ENCODE assay signal across 13 cellular contexts in genomic region chr5:132408965-132409364, GRCh38. TPM values are rescaled to one million over a fixed set of nuclear protein-coding genes. Genes with fewer than 3 reads are reported as not detected.
DNase-seq lines count a peak whose midpoint lies in the region; ATAC-seq and TF ChIP-seq lines count a peak whose summit lies in the region.
"Had no signal": no experiment of that assay in that cellular context is flagged by ENCODE, and none has a peak within 500 bp of the region (broad histone marks: within the 10 kb centered on the region; RNA-seq: fewer than 3 reads in every experiment).

No MANE protein-coding gene starts in this region.

- H3K27me3 ChIP-seq in DND-41 (ENCODE audit: insufficient read depth, low read length, poor library complexity), result no peaks in the 10 kb centered on the region
- H3K27me3 ChIP-seq in Peyer's patch, result no peaks in the 10 kb centered on the region
- H3K27me3 ChIP-seq in esophagus squamous epithelium, result no peaks in the 10 kb centered on the region
- H3K27me3 ChIP-seq in gastrocnemius medialis, result no peaks in the 10 kb centered on the region
- H3K27me3 ChIP-seq: ovary had no signal

- TF ChIP-seq POLR2A in Peyer's patch (IDR thresholded peaks at IDR 0.05), result no peak
- TF ChIP-seq POLR2A in esophagus squamous epithelium (IDR thresholded peaks at IDR 0.05), result no peak
- TF ChIP-seq POLR2A in gastrocnemius medialis (IDR thresholded peaks at IDR 0.05), result no peak

- H3K9ac ChIP-seq in DND-41 (ENCODE audit: low read depth, low read length), result peak overlapping the region; percentile 98; the same call in 1 of the 2 replicates

- H3K9me3 ChIP-seq in DND-41 (ENCODE audit: insufficient read depth, low read length, severe bottlenecking), result no peaks in the 10 kb centered on the region
- no peaks in the 10 kb centered on the region for H3K9me3 ChIP-seq in Peyer's patch
- no peaks in the 10 kb centered on the region for H3K9me3 ChIP-seq in esophagus squamous epithelium
- H3K9me3 ChIP-seq in gastrocnemius medialis, result no peaks in the 10 kb centered on the region
- H3K9me3 ChIP-seq: ovary had no signal

- peak overlapping the region; percentile 99 for H3K27ac ChIP-seq in DND-41 (ENCODE audit: low read length)
- H3K27ac ChIP-seq in Peyer's patch, result peak overlapping the region; percentile 98 to 100 (median 98)
- H3K27ac ChIP-seq in esophagus squamous epithelium, result peak overlapping the region in 3 of 4 donors; percentile 98 to 100 (median 98)
- peak overlapping the region; percentile 87 to 99 (median 94) for H3K27ac ChIP-seq in gastrocnemius medialis

- H3K4me3 ChIP-seq in DND-41 (ENCODE audit: low read depth in 1 of 2, low read length in 2 of 2) (0 out of 4 replicates have a peak overlapping the region, but pooled peaks of 1 of the 2 experiments have one; percentile 83), Peyer's patch (no peak overlapping the region), esophagus squamous epithelium (no peak overlapping the region), gastrocnemius medialis (no peak overlapping the region)
- H3K4me3 ChIP-seq: ovary had no signal

- in situ Hi-C loops in gastrocnemius medialis (cut with MboI; ENCODE audit: low sequenced_read_pairs in 4 of 4), result no loop called here

- no peak overlapping the region for H2AFZ ChIP-seq in DND-41 (ENCODE audit: low read depth, low read length)

- H3K36me3 ChIP-seq in DND-41 (ENCODE audit: insufficient read depth, low read length) (peaks cover 6% of the 10 kb centered on the region; the same call in 1 of the 2 replicates), Peyer's patch (no peaks in the 10 kb centered on the region), esophagus squamous epithelium (no peaks in the 10 kb centered on the region), gastrocnemius medialis (no peaks in the 10 kb centered on the region)
- H3K36me3 ChIP-seq: ovary had no signal

- peaks cover 62% of the 10 kb centered on the region for H3K79me2 ChIP-seq in DND-41 (ENCODE audit: insufficient read depth, low read length)

- no peak for TF ChIP-seq CTCF in DND-41 (IDR thresholded peaks at IDR 0.05; ENCODE audit: borderline replicate concordance, extremely low read depth, low read length, poor library complexity, severe bottlenecking)
- TF ChIP-seq CTCF in Peyer's patch (IDR thresholded peaks at IDR 0.05), result no peak
- TF ChIP-seq CTCF in esophagus squamous epithelium (IDR thresholded peaks at IDR 0.05), result no peak
- no peak for TF ChIP-seq CTCF in gastrocnemius medialis (IDR thresholded peaks at IDR 0.05 in 4 of 5, conservative IDR thresholded peaks at IDR 0.05 in 1 of 5)

- peaks cover 34% of the 10 kb centered on the region for H3K4me1 ChIP-seq in DND-41 (ENCODE audit: insufficient read depth, low read length)
- H3K4me1 ChIP-seq in Peyer's patch, result peaks cover 0 to 30% (median 9%) of the 10 kb centered on the region in 4 donors
- peaks cover 16 to 62% (median 31%) of the 10 kb centered on the region in 3 donors for H3K4me1 ChIP-seq in esophagus squamous epithelium
- peaks cover 30 to 43% of the 10 kb centered on the region in 2 donors for H3K4me1 ChIP-seq in gastrocnemius medialis

- DNase-seq in DND-41, result no peak
- DNase-seq in Peyer's patch, result no peak
- DNase-seq in esophagus squamous epithelium (lab: John Stamatoyannopoulos, UW), result no peak
- no peak for DNase-seq in gastrocnemius medialis
- no peak for DNase-seq in effector CD4-positive, alpha-beta T cell
- no peak for DNase-seq in HuH-7 (ENCODE audit: low spot score)
- DNase-seq: DMS53, erythroblast, NCI-H1092, NCI-H524 treated with DMSO at 0.1 percent for 48 hours had no signal

- 59 to 80% methylated on average over 2 of the region's 2 CpGs for WGBS in esophagus squamous epithelium, 2 donors

- H4K20me1 ChIP-seq in DND-41 (ENCODE audit: insufficient read depth, low read length), result no peaks in the 10 kb centered on the region

- ATAC-seq in DND-41 (ENCODE audit: insufficient read depth, low read depth), result no peak
- ATAC-seq in gastrocnemius medialis, result no peak
- ATAC-seq in GM21390 (IDR thresholded peaks at IDR 0.05; ENCODE audit: unreplicated experiment), result no peak
- no peak for ATAC-seq in HG03139 (IDR thresholded peaks at IDR 0.05; ENCODE audit: unreplicated experiment)

- intact Hi-C loops in esophagus squamous epithelium (cut with DNase I) (no loop called here), gastrocnemius medialis (cut with DNase I; ENCODE audit: low total_unique reads) (no loop called here)

- H3K4me2 ChIP-seq in DND-41 (ENCODE audit: insufficient read depth, low read length), result peak overlapping the region; percentile 80

RNA-seq across cellular contexts. Expression of gene SLC22A5, which starts 39.5 kb away (rescaled TPM):
- total RNA-seq in Peyer's patch (100 to 1,000 TPM in 2 of 4 donors, 10 to 100 TPM in 2; 25.6 to 152 (median 110) TPM), esophagus squamous epithelium (10 to 100 TPM in 1 of 4 donors, 1 to 10 TPM in 3; 7.4 to 15.8 (median 8.3) TPM), gastrocnemius medialis (100 to 1,000 TPM in 1 of 4 donors, 10 to 100 TPM in 3; 56.2 to 116 (median 79.2) TPM)
